Comparison of ENCODE assay signal across 10 cellular contexts in genomic region chr12:92075425-92075891, GRCh38.
DNase-seq lines count a peak whose midpoint lies in the region; ATAC-seq and TF ChIP-seq lines count a peak whose summit lies in the region.
"Had no signal": no experiment of that assay in that cellular context is flagged by ENCODE, and none has a peak within 500 bp of the region (broad histone marks: within the 10 kb centered on the region; RNA-seq: fewer than 3 reads in every experiment).

No MANE protein-coding gene starts in this region.

- H3K36me3 Mint-ChIP-seq in activated CD4-positive, alpha-beta T cell treated with anti-CD3 and anti-CD28 coated beads, Interleukin-2, amount 10 ng/mL, durations not matched to agents 7 days and 5 days (ENCODE audit: low read depth): peaks cover 9% of the 10 kb centered on the region

- DNase-seq in GM20000 (ENCODE audit: low spot score) (peak; percentile 17), adipocyte (ENCODE audit: low read depth) (peak; percentile 74), left ventricle myocardium superior (no peak), smooth muscle cell (lab: John Stamatoyannopoulos, UW; ENCODE audit: unreplicated experiment) (no peak), posterior cingulate gyrus (no peak)
- DNase-seq in activated CD4-positive, alpha-beta T cell treated with anti-CD3 and anti-CD28 coated beads, Interleukin-2, amount 10 ng/mL, durations not matched to agents 7 days and 5 days: no peak
- DNase-seq: activated effector memory CD4-positive, alpha-beta T cell treated with anti-CD3 and anti-CD28 coated beads, Interleukin-2, amount 50 U/mL, for 16 hours had no signal

- no peak for TF ChIP-seq CTCF in GM20000 (IDR thresholded peaks at IDR 0.05; ENCODE audit: extremely low read depth, missing control alignments)
- TF ChIP-seq CTCF in smooth muscle cell (IDR thresholded peaks at IDR 0.05; ENCODE audit: borderline replicate concordance, insufficient read depth, poor library complexity, severe bottlenecking): no peak

- H3K4me1 ChIP-seq in adipocyte (ENCODE audit: control insufficient read depth, insufficient read depth, low read length) (peaks cover 41% of the 10 kb centered on the region), smooth muscle cell (ENCODE audit: low read depth) (peaks cover 20% of the 10 kb centered on the region)

- WGBS in smooth muscle cell (ENCODE audit: low lambda C conversion rate): 0% methylated on average over 2 of the region's 2 CpGs

- peak overlapping the region; percentile 88 for H3K27ac ChIP-seq in smooth muscle cell (ENCODE audit: low read depth)
- H3K27ac ChIP-seq: VCaP had no signal

- peak overlapping the region; percentile 69 for H3K4me2 ChIP-seq in smooth muscle cell

- H3K36me3 ChIP-seq in adipocyte (ENCODE audit: control insufficient read depth, insufficient read depth, low read length, severe bottlenecking): no peaks in the 10 kb centered on the region
- H3K36me3 ChIP-seq in smooth muscle cell (ENCODE audit: low read depth): no peaks in the 10 kb centered on the region

- intact Hi-C loops in left ventricle myocardium superior (cut with micrococcal nuclease) (no loop called here), posterior cingulate gyrus (cut with DNase I) (no loop called here)

- peaks cover 41% of the 10 kb centered on the region for H3K4me1 Mint-ChIP-seq in activated CD4-positive, alpha-beta T cell treated with anti-CD3 and anti-CD28 coated beads, Interleukin-2, amount 10 ng/mL, durations not matched to agents 7 days and 5 days

- H3K9me3 ChIP-seq in adipocyte (ENCODE audit: control insufficient read depth, low read length) (no peaks in the 10 kb centered on the region), smooth muscle cell (replicated peaks; ENCODE audit: low read depth) (no peaks in the 10 kb centered on the region)

- H3K27ac Mint-ChIP-seq in activated CD4-positive, alpha-beta T cell treated with anti-CD3 and anti-CD28 coated beads, Interleukin-2, amount 10 ng/mL, durations not matched to agents 7 days and 5 days: no peak overlapping the region

- peaks cover 13% of the 10 kb centered on the region for H3K9me3 Mint-ChIP-seq in activated CD4-positive, alpha-beta T cell treated with anti-CD3 and anti-CD28 coated beads, Interleukin-2, amount 10 ng/mL, durations not matched to agents 7 days and 5 days

- no peak overlapping the region for H3K9ac ChIP-seq in adipocyte (ENCODE audit: low read length)
- H3K9ac ChIP-seq in smooth muscle cell (ENCODE audit: low read depth): no peak overlapping the region

- H4K20me1 ChIP-seq in smooth muscle cell (ENCODE audit: low read depth): no peaks in the 10 kb centered on the region

- no peak overlapping the region for H3K4me3 ChIP-seq in adipocyte (ENCODE audit: low read length)
- no peak overlapping the region for H3K4me3 ChIP-seq in smooth muscle cell

- H2AFZ ChIP-seq in smooth muscle cell (ENCODE audit: low read depth): no peak overlapping the region

- H3K27me3 Mint-ChIP-seq in activated CD4-positive, alpha-beta T cell treated with anti-CD3 and anti-CD28 coated beads, Interleukin-2, amount 10 ng/mL, durations not matched to agents 7 days and 5 days: no peaks in the 10 kb centered on the region

- ATAC-seq in left ventricle myocardium superior (peak; percentile 43), HG03565 (IDR thresholded peaks at IDR 0.05; ENCODE audit: unreplicated experiment) (no peak), GM18502 (IDR thresholded peaks at IDR 0.05; ENCODE audit: poor library complexity, unreplicated experiment) (no peak)

- POLR2A ChIA-PET in activated CD4-positive, alpha-beta T cell treated with anti-CD3 and anti-CD28 coated beads, Interleukin-2, amount 10 ng/mL, durations not matched to agents 7 days and 5 days (lab: Charles Lee): no interaction called here

- H3F3A ChIP-seq in smooth muscle cell (ENCODE audit: low read depth): peaks cover 24% of the 10 kb centered on the region

- H3K27me3 ChIP-seq in adipocyte (replicated peaks; ENCODE audit: control insufficient read depth, insufficient read depth, low read length): no peaks in the 10 kb centered on the region
- H3K27me3 ChIP-seq in smooth muscle cell (ENCODE audit: low read depth): no peaks in the 10 kb centered on the region

- H3K4me3 Mint-ChIP-seq in activated CD4-positive, alpha-beta T cell treated with anti-CD3 and anti-CD28 coated beads, Interleukin-2, amount 10 ng/mL, durations not matched to agents 7 days and 5 days: no peak overlapping the region

- CTCF ChIA-PET in activated CD4-positive, alpha-beta T cell treated with anti-CD3 and anti-CD28 coated beads, Interleukin-2, amount 10 ng/mL, durations not matched to agents 7 days and 5 days (lab: Charles Lee): interaction anchor here (0.6 to 1.9 kb wide), 4 partner anchors 11 to 462 kb away, joined by 3 to 7 read pairs (median 4); no protein-coding TSS in a partner anchor

- H3K79me2 ChIP-seq in smooth muscle cell (ENCODE audit: low read depth): no peaks in the 10 kb centered on the region

Comparison
In these comparisons a context has a peak if more than half of its experiments do, and no peak if none do; other contexts are left out.
1. DNase-seq: peak in GM20000 (single experiment) and adipocyte (single experiment); none in left ventricle myocardium superior (single experiment), smooth muscle cell (single experiment), activated CD4-positive, alpha-beta T cell treated with anti-CD3 and anti-CD28 coated beads, Interleukin-2, amount 10 ng/mL, durations not matched to agents 7 days and 5 days (single experiment) and posterior cingulate gyrus (0 of 10).